10 cellular contexts compared by ENCODE assay signal in the genomic region with DNA sequence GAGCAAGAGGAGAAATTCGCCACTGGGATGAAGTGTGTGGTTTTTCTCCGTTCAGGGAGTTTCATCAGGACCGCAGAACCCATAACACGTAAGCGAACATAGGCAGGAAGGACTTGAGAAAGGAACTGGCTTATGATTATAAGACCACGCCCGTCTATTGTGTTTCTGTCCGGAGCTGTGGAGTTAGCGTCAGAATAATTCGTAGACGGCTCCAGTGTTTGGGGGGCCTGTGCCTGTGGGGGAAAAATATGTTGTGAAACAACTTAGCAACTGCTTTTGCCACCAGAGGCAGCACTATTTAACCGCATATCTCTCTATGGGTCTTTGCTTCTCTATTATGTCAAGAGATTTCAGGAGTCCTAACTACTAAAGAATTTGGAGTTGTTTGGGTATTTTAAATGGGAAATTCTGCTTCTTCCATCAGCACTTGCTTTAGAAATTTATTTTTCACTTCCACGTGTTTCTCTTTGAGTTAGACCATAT. TPM values are rescaled to one million over a fixed set of nuclear protein-coding genes. Genes with fewer than 3 reads are reported as not detected.
DNase-seq lines count a peak whose midpoint lies in the region; ATAC-seq and TF ChIP-seq lines count a peak whose summit lies in the region.
"Had no signal": no experiment of that assay in that cellular context is flagged by ENCODE, and none has a peak within 500 bp of the region (broad histone marks: within the 10 kb centered on the region; RNA-seq: fewer than 3 reads in every experiment).

No MANE protein-coding gene starts in this region.

- intact Hi-C loops in CD4-positive, alpha-beta T cell (cut with DNase I, micrococcal nuclease): no loop called here
- intact Hi-C loops in Right ventricle myocardium superior (cut with DNase I): loop anchor here (10.0 kb wide), 1 partner anchor 108 kb away; no protein-coding TSS in a partner anchor

- no peaks in the 10 kb centered on the region for H3K36me3 Mint-ChIP-seq in CD4-positive, alpha-beta T cell (ENCODE audit: low read depth)
- H3K36me3 Mint-ChIP-seq in T-helper 17 cell (ENCODE audit: low read depth): no peaks in the 10 kb centered on the region

- H3K27ac Mint-ChIP-seq in CD4-positive, alpha-beta T cell: no peak overlapping the region
- no peak overlapping the region for H3K27ac Mint-ChIP-seq in T-helper 17 cell

- no peaks in the 10 kb centered on the region for H3K4me1 ChIP-seq in Peyer's patch

- no peak for ATAC-seq in CD4-positive, alpha-beta T cell (ENCODE audit: poor library complexity)
- ATAC-seq in T-helper 17 cell (peak; percentile 37), Right ventricle myocardium superior (ENCODE audit: poor library complexity) (peak; percentile 76), omental fat pad (ENCODE audit: low FRiP score) (peak; percentile 30)

- peaks cover 49% of the 10 kb centered on the region for H3K27me3 Mint-ChIP-seq in CD4-positive, alpha-beta T cell
- H3K27me3 Mint-ChIP-seq in T-helper 17 cell: peaks cover 23% of the 10 kb centered on the region

- H3K36me3 ChIP-seq in Peyer's patch: no peaks in the 10 kb centered on the region

- no peaks in the 10 kb centered on the region for H3K9me3 ChIP-seq in CD4-positive, alpha-beta T cell (ENCODE audit: control insufficient read depth, low read length)
- H3K9me3 ChIP-seq in T-helper 17 cell (ENCODE audit: control insufficient read depth, low read length, poor library complexity, severe bottlenecking) (no peaks in the 10 kb centered on the region), Peyer's patch (no peaks in the 10 kb centered on the region)

- no peak for TF ChIP-seq CTCF in CD4-positive, alpha-beta T cell (IDR thresholded peaks at IDR 0.05)
- no peak for TF ChIP-seq CTCF in omental fat pad (IDR thresholded peaks at IDR 0.05)
- no peak for TF ChIP-seq CTCF in Peyer's patch (IDR thresholded peaks at IDR 0.05)

- no peak for TF ChIP-seq POLR2A in Peyer's patch (IDR thresholded peaks at IDR 0.05)

- peak overlapping the region in 1 of 4 donors; percentile 45 for H3K4me3 ChIP-seq in Peyer's patch

- H3K27me3 ChIP-seq in CD4-positive, alpha-beta T cell (ENCODE audit: control insufficient read depth, insufficient read depth, low read length): peaks cover 27% of the 10 kb centered on the region
- H3K27me3 ChIP-seq in Peyer's patch: peaks cover 0 to 14% of the 10 kb centered on the region in 2 donors

- DNase-seq in CD4-positive, alpha-beta T cell: no peak
- DNase-seq in T-helper 17 cell (no peak), Right ventricle myocardium superior (peak; percentile 45), omental fat pad (ENCODE audit: low spot score) (no peak), NCI-H2196 (lab: John Stamatoyannopoulos, UW; ENCODE audit: unreplicated experiment) (no peak), H4 (ENCODE audit: low spot score) (no peak), Peyer's patch (no peak), NCI-H2081 (lab: John Stamatoyannopoulos, UW) (no peak)
- DNase-seq: NCI-H1417 treated with DMSO at 0.1 percent for 48 hours; stimulated activated CD4-positive, alpha-beta T cell treated with anti-CD3 and anti-CD28 coated beads, Interleukin-12 subunit alpha, Interleukin-12 subunit beta, amount 100 ng/mL, for 4 hours had no signal

- no peaks in the 10 kb centered on the region for H3K9me3 Mint-ChIP-seq in CD4-positive, alpha-beta T cell

- no peak overlapping the region for H3K27ac ChIP-seq in CD4-positive, alpha-beta T cell (ENCODE audit: low read depth, low read length)
- H3K27ac ChIP-seq in Peyer's patch: peak overlapping the region in 2 of 4 donors; percentile 80 to 86

- H3K4me3 Mint-ChIP-seq in CD4-positive, alpha-beta T cell: peak overlapping the region; percentile 58
- peak overlapping the region; percentile 69 for H3K4me3 Mint-ChIP-seq in T-helper 17 cell

- POLR2A ChIA-PET in CD4-positive, alpha-beta T cell (lab: Charles Lee): no interaction called here

- peaks cover 7% of the 10 kb centered on the region for H3K4me1 Mint-ChIP-seq in CD4-positive, alpha-beta T cell (ENCODE audit: low read depth)
- peaks cover 4% of the 10 kb centered on the region for H3K4me1 Mint-ChIP-seq in T-helper 17 cell

- CTCF ChIA-PET in CD4-positive, alpha-beta T cell (lab: Charles Lee): no interaction called here

RNA-seq across cellular contexts. Expression of gene CLEC14A, which starts 0.5 kb away (rescaled TPM):
- not detected for total RNA-seq in CD4-positive, alpha-beta T cell
- total RNA-seq in T-helper 17 cell (not detected), Right ventricle myocardium superior (28.8 TPM), omental fat pad (100 to 1,000 TPM in 1 of 4 donors, 10 to 100 TPM in 3; 10.4 to 125 (median 32.5) TPM), Peyer's patch (10 to 100 TPM in 1 of 4 donors, 1 to 10 TPM in 3; 4.0 to 11.0 (median 7.5) TPM)
- total RNA-seq in H4 (2014; rRNA removed; shearing (Covaris generic)): not detected in 2 replicates

RNA-seq across cellular contexts. Expression of gene SSTR1, which starts 48.7 kb away (rescaled TPM):
- total RNA-seq in CD4-positive, alpha-beta T cell: not detected
- total RNA-seq in T-helper 17 cell (not detected), Right ventricle myocardium superior (0.43 TPM), omental fat pad (1 to 10 TPM in 1 of 4 donors, under 1 TPM in 3; 0.19 to 1.4 (median 0.55) TPM), Peyer's patch (10 to 100 TPM in 2 of 4 donors, 1 to 10 TPM in 2; 2.5 to 13.1 (median 9.8) TPM)
- total RNA-seq in H4 (2014; rRNA removed; shearing (Covaris generic)): not detected in 2 replicates
